8 cellular contexts compared by ENCODE assay signal in the genomic region with DNA sequence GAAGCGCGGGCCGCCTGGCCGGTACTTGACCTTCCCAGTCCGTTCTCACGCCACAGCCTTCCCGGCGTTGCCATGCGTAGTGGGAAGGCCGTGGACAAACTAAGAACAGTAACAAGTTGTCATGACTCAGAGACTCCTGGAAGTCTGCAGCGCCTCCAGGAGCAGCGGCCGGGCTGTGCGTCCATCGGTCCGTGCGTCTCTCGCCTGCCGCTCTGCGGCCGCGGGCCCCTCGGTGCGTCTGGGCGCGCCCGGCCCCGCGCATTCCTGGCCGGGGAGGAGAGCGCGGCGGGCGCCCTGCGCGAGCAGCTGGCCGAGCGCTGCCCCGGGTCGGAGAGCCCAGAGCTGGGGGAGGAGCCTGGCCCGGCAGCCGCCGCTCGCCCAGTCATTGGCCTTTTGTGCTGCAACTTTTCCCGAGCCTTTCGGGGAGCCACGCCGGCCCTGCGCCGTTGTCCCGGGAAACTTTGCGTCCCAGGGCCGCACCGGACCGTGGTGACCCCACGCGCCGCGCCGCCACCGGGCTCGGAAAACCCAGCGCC.
DNase-seq lines count a peak whose midpoint lies in the region; ATAC-seq and TF ChIP-seq lines count a peak whose summit lies in the region.

No MANE protein-coding gene starts in this region.

- H3K36me3 ChIP-seq in HAP-1 (replicated peaks) (no peaks in the 10 kb centered on the region), urinary bladder (ENCODE audit: insufficient read depth) (no peaks in the 10 kb centered on the region)

- no peaks in the 10 kb centered on the region for H3K27me3 ChIP-seq in HAP-1 (ENCODE audit: low read depth)

- H3K4me1 ChIP-seq in HAP-1 (peaks cover 6% of the 10 kb centered on the region), urinary bladder (ENCODE audit: insufficient read depth) (no peaks in the 10 kb centered on the region)

- 0 out of 2 replicates have a peak, but pooled peaks cover 4% of the 10 kb centered on the region for H3K9me3 ChIP-seq in HAP-1

- under 1% methylated on average over 61 of the region's 63 CpGs for WGBS in urinary bladder

- DNase-seq in AG08396 (ENCODE audit: low spot score), result peak; percentile 95
- DNase-seq in HAP-1 (ENCODE audit: low spot score in 2 of 2), result peak; percentile 73 to 76
- DNase-seq in RPMI7951 (ENCODE audit: low read depth), result peak; percentile 96
- DNase-seq in erythroblast (lab: John Stamatoyannopoulos, UW), result peak; percentile 22 to 38
- peak; percentile 93 for DNase-seq in mesenteric fat pad (ENCODE audit: low spot score)
- DNase-seq in stimulated activated CD4-positive, alpha-beta T cell treated with anti-CD3 and anti-CD28 coated beads, Interleukin-4, amount 100 ng/mL, for 24 hours, result no peak

- TF ChIP-seq POLR2A in erythroblast (IDR thresholded peaks at IDR 0.05; ENCODE audit: low read length), result no peak

- H3K4me3 ChIP-seq in HAP-1 (peak overlapping the region; percentile 66), urinary bladder (ENCODE audit: low read depth, low read length) (peak overlapping the region; percentile 46)

- no peak for ATAC-seq in HG03521 (IDR thresholded peaks at IDR 0.05; ENCODE audit: unreplicated experiment)

- H3K27ac ChIP-seq in urinary bladder (ENCODE audit: low read depth), result peak overlapping the region; percentile 95

- in situ Hi-C loops in HAP-1 (cut with MboI; ENCODE audit: low sequenced_read_pairs), result no loop called here
